Comparison of ENCODE assay signal across 35 cellular contexts in the genomic region with DNA sequence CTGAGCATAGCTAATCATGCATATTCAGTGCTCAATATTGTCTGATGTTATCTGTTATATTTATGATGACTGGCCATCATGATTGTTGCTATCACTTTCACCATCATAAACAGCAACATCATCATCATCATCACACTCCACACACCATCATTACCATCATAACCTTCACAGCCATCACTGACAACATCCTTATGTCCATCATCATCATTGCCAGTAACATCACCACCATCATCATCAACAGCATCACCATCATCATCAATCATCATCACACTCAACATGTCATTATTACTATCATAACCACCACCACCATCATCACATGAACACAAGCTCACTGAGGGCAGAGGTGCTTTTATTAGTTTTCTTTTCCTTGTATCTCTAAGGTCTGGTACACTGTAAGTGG.
"Had no signal": no experiment of that assay in that cellular context is flagged by ENCODE, and none has a peak within 500 bp of the region (broad histone marks: within the 10 kb centered on the region; RNA-seq: fewer than 3 reads in every experiment).

No MANE protein-coding gene starts in this region.

- H3K27me3 ChIP-seq: MG63 had no signal

- H3K4me3 ChIP-seq: MG63 had no signal

- H3K36me3 ChIP-seq: MG63 had no signal

- DNase-seq: Karpas-422, Kasumi-1, MG63, MM.1S, MV-4-11, NCI-H1048, NCI-H1092, NCI-H1092 treated with DMSO at 0.1 percent for 48 hours, NCI-H1105, NCI-H1105 treated with DMSO at 0.1 percent for 48 hours, NCI-H1417, NCI-H1417 treated with DMSO at 0.1 percent for 48 hours, NCI-H1436, NCI-H1436 treated with DMSO at 0.1 percent for 48 hours, NCI-H146, NCI-H1694, NCI-H1694 treated with DMSO at 0.1 percent for 48 hours, NCI-H187, NCI-H187 treated with DMSO at 0.1 percent for 48 hours, NCI-H1930, NCI-H2029, NCI-H2029 treated with DMSO at 0.1 percent for 48 hours, NCI-H2081, NCI-H2081 treated with DMSO at 0.1 percent for 48 hours, NCI-H2107, NCI-H2171, NCI-H2171 treated with DMSO at 0.1 percent for 48 hours, NCI-H2227 treated with DMSO at 0.1 percent for 48 hours, NCI-H226, NCI-H345, NCI-H446, NCI-H446 treated with DMSO at 0.1 percent for 48 hours, NCI-H510A, NCI-H510A treated with DMSO at 0.1 percent for 48 hours, NCI-H524 had no signal
